8 cellular contexts compared by ENCODE assay signal in the genomic region with DNA sequence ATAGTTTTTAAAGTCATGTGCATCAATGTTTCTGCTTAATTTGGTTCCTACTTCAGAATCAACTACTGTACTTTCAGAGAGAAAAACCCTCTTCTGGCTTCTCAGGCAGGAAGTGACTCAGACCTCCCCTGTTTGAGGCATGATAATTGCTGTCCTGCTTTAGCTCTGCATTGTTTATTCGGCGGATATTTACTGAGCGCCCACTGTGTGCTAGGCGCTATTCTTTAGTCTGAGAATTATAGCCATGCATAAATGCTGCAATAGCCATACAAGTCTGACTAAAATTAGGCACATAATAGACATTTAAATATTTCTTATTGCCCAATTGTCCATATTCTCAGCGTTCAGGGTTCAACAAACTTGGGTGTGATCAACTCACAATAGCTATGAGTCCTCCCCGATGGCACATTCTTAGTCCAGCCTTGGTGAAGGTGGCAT. TPM values are rescaled to one million over a fixed set of nuclear protein-coding genes. Genes with fewer than 3 reads are reported as not detected.
A peak's percentile ranks its signal among the peaks of the same experiment; 100 is the strongest.
DNase-seq lines count a peak whose midpoint lies in the region; ATAC-seq lines count a peak whose summit lies in the region.

No MANE protein-coding gene starts in this region.

- peak; percentile 45 to 59 for DNase-seq in AML-193 (lab: John Stamatoyannopoulos, UW)
- DNase-seq in HCEC 1CT = peak; percentile 62
- peak; percentile 22 for DNase-seq in RKO (ENCODE audit: low spot score)
- DNase-seq in amniotic epithelial cell (ENCODE audit: low read depth) = peak; percentile 80
- peak; percentile 58 to 86 for DNase-seq in lung microvascular endothelial cell (ENCODE audit: low read depth in 2 of 2)
- no peak for DNase-seq in nucleus accumbens (lab: John Stamatoyannopoulos, UW)
- DNase-seq in amygdala (lab: John Stamatoyannopoulos, UW) = no peak

- no peak for ATAC-seq in HG03378 (IDR thresholded peaks at IDR 0.05; ENCODE audit: unreplicated experiment)

RNA-seq across cellular contexts. Expression of a gene that starts 6.1 kb away (rescaled TPM):
- total RNA-seq in lung microvascular endothelial cell = 0.40 and 1.5 TPM in 2 replicates

RNA-seq across cellular contexts. Expression of a gene that starts 6.4 kb away (rescaled TPM):
- under 0.01 and 0.20 TPM in 2 replicates for total RNA-seq in lung microvascular endothelial cell

Comparison
In these comparisons a context has a peak if more than half of its experiments do, and no peak if none do; other contexts are left out.
1. DNase-seq: peak in AML-193 (2 of 2), HCEC 1CT (single experiment), RKO (single experiment), amniotic epithelial cell (single experiment) and lung microvascular endothelial cell (2 of 2); none in nucleus accumbens (0 of 56) and amygdala (0 of 56).